ENCODE assay signal across 1 cellular context in the genomic region with DNA sequence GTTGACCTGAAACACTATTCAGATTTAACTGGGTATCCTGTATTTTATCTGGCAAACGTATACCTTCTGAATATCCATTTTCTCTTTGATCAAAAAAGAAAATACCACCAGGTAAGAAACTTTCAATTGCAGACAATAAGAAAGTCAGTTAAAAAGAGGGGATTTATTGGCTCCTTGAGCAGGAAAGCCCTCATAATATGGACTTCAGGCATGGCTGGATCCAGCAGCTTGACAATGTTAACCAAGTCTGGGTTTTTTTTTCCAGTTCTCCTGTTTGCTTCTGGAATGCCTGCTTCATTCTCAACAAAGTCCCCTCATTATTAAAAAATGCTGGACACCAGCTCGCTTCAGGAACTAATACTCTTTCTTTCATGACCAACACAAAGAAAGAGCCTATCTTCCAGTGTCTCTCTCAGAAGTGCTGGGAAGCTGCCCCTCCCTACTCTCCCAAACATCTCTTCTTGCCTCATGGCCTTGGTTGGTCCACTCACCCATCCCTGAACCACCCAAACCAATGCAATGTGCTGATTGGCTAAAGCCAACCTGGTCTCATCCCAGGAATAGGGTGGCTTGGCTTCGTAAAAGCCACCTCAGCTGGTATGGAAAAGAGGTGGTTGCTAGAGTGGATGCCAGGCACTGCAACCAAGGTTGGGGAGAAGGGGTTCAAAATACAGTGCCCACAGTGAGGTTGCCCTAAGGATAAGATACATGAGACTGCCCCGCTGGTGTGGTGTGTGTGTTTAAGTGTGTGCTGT.
A peak's percentile ranks its signal among the peaks of the same experiment; 100 is the strongest.
TF ChIP-seq lines count a peak whose summit lies in the region.

No MANE protein-coding gene starts in this region.

TF ChIP-seq in K562, 482 proteins besides CTCF, POLR2A, EP300 and RAD21:
- TF ChIP-seq MCM7 (IDR thresholded peaks at IDR 0.05), result no peak
- peak; percentile 61 for TF ChIP-seq RBM25 (IDR thresholded peaks at IDR 0.05; ENCODE audit: low read depth, low read length, severe bottlenecking)
